In genomic region chr1:40308036-40308727, GRCh38 we compare ENCODE assay signal across 19 cellular contexts. TPM values are rescaled to one million over a fixed set of nuclear protein-coding genes. Genes with fewer than 3 reads are reported as not detected.
DNase-seq lines count a peak whose midpoint lies in the region; ATAC-seq and TF ChIP-seq lines count a peak whose summit lies in the region.
"Had no signal": no experiment of that assay in that cellular context is flagged by ENCODE, and none has a peak within 500 bp of the region (broad histone marks: within the 10 kb centered on the region; RNA-seq: fewer than 3 reads in every experiment).

No MANE protein-coding gene starts in this region.

- intact Hi-C loops in testis (cut with DNase I; ENCODE audit: low total_unique reads): no loop called here

- H3K4me3 ChIP-seq in testis (no peak overlapping the region), suprapubic skin (no peak overlapping the region)
- H3K4me3 ChIP-seq: BLaER1, smooth muscle cell had no signal

- no peak for ATAC-seq in GM18907 (IDR thresholded peaks at IDR 0.05; ENCODE audit: unreplicated experiment)

- peaks cover 7% of the 10 kb centered on the region for H3K4me1 ChIP-seq in testis
- peaks cover 3% of the 10 kb centered on the region for H3K4me1 ChIP-seq in suprapubic skin
- H3K4me1 ChIP-seq: parathyroid adenoma had no signal

- H3K36me3 ChIP-seq in testis (ENCODE audit: low read depth, missing control alignments) (no peaks in the 10 kb centered on the region), suprapubic skin (no peaks in the 10 kb centered on the region)
- H3K36me3 ChIP-seq: BLaER1 had no signal

- no peak for TF ChIP-seq EP300 in suprapubic skin (IDR thresholded peaks at IDR 0.05)

- H3K9me3 ChIP-seq in testis (no peaks in the 10 kb centered on the region), suprapubic skin (no peaks in the 10 kb centered on the region)
- H3K9me3 ChIP-seq: BLaER1 had no signal

- H3K27ac ChIP-seq in angular gyrus (ENCODE audit: low read depth, low read length): peak overlapping the region; percentile 92
- H3K27ac ChIP-seq in testis: no peak overlapping the region
- H3K27ac ChIP-seq in suprapubic skin: no peak overlapping the region
- H3K27ac ChIP-seq: BLaER1, parathyroid adenoma had no signal

- peak; percentile 19 for DNase-seq in fibroblast of peridontal ligament (ENCODE audit: extremely low read depth)
- DNase-seq in middle frontal gyrus (ENCODE audit: extremely low spot score, low spot score): peak; percentile 12
- peak; percentile 48 for DNase-seq in testis
- no peak for DNase-seq in SW480 (ENCODE audit: low spot score)
- no peak for DNase-seq in effector CD4-positive, alpha-beta T cell
- no peak for DNase-seq in suprapubic skin (ENCODE audit: low spot score in 2 of 2)
- DNase-seq: activated CD4-positive, alpha-beta T cell treated with anti-CD3 and anti-CD28 coated beads for 48 hours; activated effector memory CD4-positive, alpha-beta T cell treated with Interleukin-2 at 50 U/mL for 16 hours; foreskin melanocyte; GF-D8; NCI-H1417; NCI-H2171 treated with DMSO at 0.1 percent for 48 hours; stimulated activated CD4-positive, alpha-beta T cell treated with anti-CD3 and anti-CD28 coated beads, Interleukin-4, amount 100 ng/mL, for 24 hours had no signal

- TF ChIP-seq POLR2A in testis (IDR thresholded peaks at IDR 0.05) (no peak), suprapubic skin (IDR thresholded peaks at IDR 0.05) (no peak)

- H3K27me3 ChIP-seq in testis: no peaks in the 10 kb centered on the region
- peaks cover 9% of the 10 kb centered on the region for H3K27me3 ChIP-seq in suprapubic skin
- H3K27me3 ChIP-seq: BLaER1 had no signal

- WGBS in testis, 2 donors: 43 to 60% methylated on average over 1 to 6 of the region's 6 CpGs
- WGBS in suprapubic skin: 48% methylated on average over 4 of the region's 6 CpGs

- TF ChIP-seq CTCF in testis (IDR thresholded peaks at IDR 0.05): no peak
- no peak for TF ChIP-seq CTCF in suprapubic skin (IDR thresholded peaks at IDR 0.05)

RNA-seq across cellular contexts. Expression of gene COL9A2, which starts 8.9 kb away (rescaled TPM):
- 1 to 10 TPM; 5.1 to 7.2 TPM for total RNA-seq in testis
- polyA plus RNA-seq in testis (ENCODE audit: insufficient read depth, low read depth, low replicate concordance): 3.5 TPM
- total RNA-seq in suprapubic skin: 1 to 10 TPM; 3.3 to 5.4 (median 3.6) TPM
- total RNA-seq: LHCN-M2 had no signal

RNA-seq across cellular contexts. Expression of gene ZMPSTE24, which starts 50.1 kb away (rescaled TPM):
- total RNA-seq in testis (10 to 100 TPM; 30.4 to 31.3 TPM), suprapubic skin (10 to 100 TPM; 30.3 to 42.2 (median 34.9) TPM)
- polyA plus RNA-seq in testis (ENCODE audit: insufficient read depth, low read depth, low replicate concordance): 22.5 TPM

Comparison
In these comparisons a context has a peak if more than half of its experiments do, and no peak if none do; other contexts are left out.
1. DNase-seq: peak in fibroblast of peridontal ligament (single experiment), middle frontal gyrus (single experiment) and testis (single experiment); none in SW480 (single experiment), effector CD4-positive, alpha-beta T cell (single experiment) and suprapubic skin (0 of 2).